In genomic region chr17:50169881-50170459, GRCh38 we compare ENCODE assay signal across 1 cellular context.
TF ChIP-seq lines count a peak whose summit lies in the region.

No MANE protein-coding gene starts in this region.

TF ChIP-seq in HepG2, 621 proteins besides CTCF, POLR2A, EP300 and RAD21:
- TF ChIP-seq AGO2 (optimal IDR thresholded peaks at IDR 0.05; ENCODE audit: low read depth, low read length) (peak; percentile 18), AHDC1 (CRISPR knock-in tag; IDR thresholded peaks at IDR 0.05; ENCODE audit: borderline replicate concordance) (no peak)
